Comparison of ENCODE assay signal across 8 cellular contexts in the genomic region with DNA sequence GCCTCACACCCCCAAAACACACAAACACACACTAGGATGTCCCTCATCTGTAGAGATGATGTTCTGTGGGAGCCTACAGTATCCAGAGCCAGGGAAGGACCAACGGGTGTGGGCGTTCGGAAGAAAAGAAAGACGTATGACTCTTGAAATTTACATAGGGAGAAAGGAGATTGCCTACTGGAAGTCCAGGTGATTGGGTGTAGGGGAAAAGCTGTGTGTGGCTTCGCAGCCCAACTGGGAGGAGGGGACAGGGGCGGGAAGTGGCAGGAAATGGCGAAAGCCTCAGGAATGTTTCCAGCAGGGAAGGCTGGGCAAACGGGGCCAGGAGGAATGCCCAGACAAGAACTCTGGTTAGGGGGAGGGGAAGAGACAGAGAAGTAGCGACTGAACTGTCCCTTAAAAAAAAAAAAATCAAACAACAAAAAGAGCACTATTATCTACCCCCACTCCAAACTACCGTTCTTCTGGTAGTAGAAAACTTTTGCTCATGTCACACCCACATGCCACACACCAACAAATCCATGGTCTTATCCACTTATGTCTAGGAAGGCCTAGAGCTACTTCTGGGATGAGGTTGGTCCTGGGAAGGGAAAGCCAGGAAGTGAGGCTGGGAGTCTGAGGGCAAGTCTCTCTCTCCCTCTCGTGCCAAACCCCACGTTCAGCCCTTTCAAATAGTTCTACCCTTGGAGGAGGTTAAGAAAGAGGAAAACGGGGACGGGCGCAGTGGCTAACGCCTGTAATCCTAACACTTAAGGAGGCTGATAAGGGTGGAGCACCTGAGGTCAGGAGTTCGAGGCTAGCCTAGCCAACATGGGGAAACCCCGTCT. TPM values are rescaled to one million over a fixed set of nuclear protein-coding genes. Genes with fewer than 3 reads are reported as not detected.
DNase-seq lines count a peak whose midpoint lies in the region; FAIRE-seq and TF ChIP-seq lines count a peak whose summit lies in the region.

No MANE protein-coding gene starts in this region.

- H3K27me3 ChIP-seq in brain microvascular endothelial cell (replicated peaks) (no peaks in the 10 kb centered on the region), thyroid gland (no peaks in the 10 kb centered on the region)

- intact Hi-C loops in thyroid gland (cut with DNase I): loop anchor here (5.0 kb wide), 1 partner anchor 80 kb away; a partner anchor contains a TSS

- H3K4me1 ChIP-seq in thyroid gland: peaks cover 37 to 60% of the 10 kb centered on the region in 2 donors

- FAIRE-seq in GM12891 (lab: Jason Lieb, UNC): no peak

- H3K36me3 ChIP-seq in brain microvascular endothelial cell (replicated peaks) (peaks cover 7% of the 10 kb centered on the region), thyroid gland (peaks cover 3 to 5% of the 10 kb centered on the region in 2 donors)

- no peak for TF ChIP-seq CTCF in C4-2B (conservative IDR thresholded peaks at IDR 0.05)
- TF ChIP-seq CTCF in LNCaP clone FGC (IDR thresholded peaks at IDR 0.05; ENCODE audit: control insufficient read depth, extremely low read depth, insufficient read depth): no peak
- no peak for TF ChIP-seq CTCF in brain microvascular endothelial cell (IDR thresholded peaks at IDR 0.05; ENCODE audit: low read depth, low read length, missing control alignments)
- no peak for TF ChIP-seq CTCF in thyroid gland (IDR thresholded peaks at IDR 0.05)

- in situ Hi-C loops in brain microvascular endothelial cell (cut with HindIII; ENCODE audit: low pct_ligation_motif_present, low sequenced_read_pairs): no loop called here

- H3K4me3 ChIP-seq in LNCaP clone FGC (ENCODE audit: low read depth, low read length) (peak overlapping the region; percentile 75), brain microvascular endothelial cell (ENCODE audit: low read depth, low read length) (peak overlapping the region; percentile 78), thyroid gland (replicated peaks in 1 of 3) (peak overlapping the region in 1 of 3 donors; percentile 51)

- DNase-seq in LNCaP clone FGC (ENCODE audit: low read depth): peak; percentile 79
- DNase-seq in brain microvascular endothelial cell: peak; percentile 84
- DNase-seq in kidney tubule cell (ENCODE audit: low spot score): peak; percentile 98
- DNase-seq in thyroid gland: peak; percentile 62 to 68
- DNase-seq in stimulated activated CD4-positive, alpha-beta T cell treated with anti-CD3 and anti-CD28 coated beads, Interleukin-4, amount 100 ng/mL, for 4 hours: no peak
- DNase-seq in NCI-H345 treated with DMSO at 0.1 percent for 48 hours (lab: John Stamatoyannopoulos, UW; ENCODE audit: unreplicated experiment): no peak
- no peak for DNase-seq in GM12891 (ENCODE audit: insufficient read length, low spot score)

- H3K27ac ChIP-seq in C4-2B (peak overlapping the region; percentile 84), brain microvascular endothelial cell (peak overlapping the region; percentile 96), thyroid gland (peak overlapping the region; percentile 95 to 99 (median 98))

- WGBS in thyroid gland, 2 donors: 34 to 35% methylated on average over 18 of the region's 18 CpGs

- TF ChIP-seq POLR2A in thyroid gland (IDR thresholded peaks at IDR 0.05): no peak
- TF ChIP-seq POLR2A in GM12891 (IDR thresholded peaks at IDR 0.05; ENCODE audit: low read depth, low read length): no peak

- no peaks in the 10 kb centered on the region for H3K9me3 ChIP-seq in thyroid gland

TF ChIP-seq in GM12891, 5 proteins besides CTCF, POLR2A, EP300 and RAD21:
- TF ChIP-seq POU2F2 (IDR thresholded peaks at IDR 0.05; ENCODE audit: low read depth, low read length) (no peak), PAX5 (IDR thresholded peaks at IDR 0.05; ENCODE audit: insufficient read depth, low read length, severe bottlenecking) (no peak), POLR2AphosphoS5 (IDR thresholded peaks at IDR 0.05; ENCODE audit: low read depth, low read length) (no peak), SPI1 (IDR thresholded peaks at IDR 0.05; ENCODE audit: low read depth, low read length) (no peak), TAF1 (IDR thresholded peaks at IDR 0.05; ENCODE audit: low read depth, low read length) (no peak)

RNA-seq across cellular contexts. Expression of a gene that starts 1.8 kb away (rescaled TPM):
- total RNA-seq in thyroid gland: 10 to 100 TPM; 14.3 to 29.5 (median 22.6) TPM
- 175 TPM for polyA plus RNA-seq in GM12891 (2012; ENCODE audit: low read depth, missing spikeins)

RNA-seq across cellular contexts. Expression of a gene that starts 2.2 kb away (rescaled TPM):
- 100 to 1,000 TPM; 108 to 168 (median 123) TPM for total RNA-seq in thyroid gland
- 16.1 TPM for polyA plus RNA-seq in GM12891 (2012; ENCODE audit: low read depth, missing spikeins)

RNA-seq across cellular contexts. Expression of a gene that starts 10.4 kb away (rescaled TPM):
- 10 to 100 TPM; 24.1 to 39.3 (median 31.1) TPM for total RNA-seq in thyroid gland
- polyA plus RNA-seq in GM12891 (2012; ENCODE audit: low read depth, missing spikeins): 34.2 TPM

RNA-seq across cellular contexts. Expression of a gene that starts 11.1 kb away (rescaled TPM):
- total RNA-seq in thyroid gland: 10 to 100 TPM; 28.6 to 48.3 (median 42.9) TPM
- polyA plus RNA-seq in GM12891 (2012; ENCODE audit: low read depth, missing spikeins): 17.5 TPM

RNA-seq across cellular contexts. Expression of a gene that starts 16.8 kb away (rescaled TPM):
- 100 to 1,000 TPM; 139 to 205 (median 181) TPM for total RNA-seq in thyroid gland
- polyA plus RNA-seq in GM12891 (2012; ENCODE audit: low read depth, missing spikeins): 34.1 TPM

Comparison
In these comparisons a context has a peak if more than half of its experiments do, and no peak if none do; other contexts are left out.
1. DNase-seq: peak in LNCaP clone FGC (single experiment), brain microvascular endothelial cell (single experiment), kidney tubule cell (single experiment) and thyroid gland (2 of 2); none in stimulated activated CD4-positive, alpha-beta T cell treated with anti-CD3 and anti-CD28 coated beads, Interleukin-4, amount 100 ng/mL, for 4 hours (0 of 2), NCI-H345 treated with DMSO at 0.1 percent for 48 hours (single experiment) and GM12891 (single experiment).
2. Peak in every context shown above with its lines, with median percentiles within 50 percentile points of each other: H3K27ac ChIP-seq.